8 cellular contexts compared by ENCODE assay signal in genomic region chr5:154038241-154038603, GRCh38. TPM values are rescaled to one million over a fixed set of nuclear protein-coding genes. Genes with fewer than 3 reads are reported as not detected.
DNase-seq lines count a peak whose midpoint lies in the region; ATAC-seq and TF ChIP-seq lines count a peak whose summit lies in the region.

No MANE protein-coding gene starts in this region.

- DNase-seq in CD14-positive monocyte (ENCODE audit: low spot score) (no peak), RPMI8226 (peak; percentile 61), caudate nucleus (lab: John Stamatoyannopoulos, UW) (peak in 3 of 61 donors; percentile 0 to 44 (median 7)), lower leg skin (ENCODE audit: low spot score in 2 of 2) (no peak), DMS153 (lab: John Stamatoyannopoulos, UW) (no peak)
- DNase-seq in stimulated activated effector memory CD8-positive, alpha-beta T cell treated with anti-CD3 and anti-CD28 coated beads, Interleukin-12 subunit alpha, Interleukin-12 subunit beta, amount 100 ng/mL, for 72 hours (ENCODE audit: low spot score in 2 of 2), result no peak

- WGBS in lower leg skin, 2 donors, result 1 to 2% methylated on average over 13 of the region's 13 CpGs

- H3K36me3 Mint-ChIP-seq in CD14-positive monocyte, result peaks cover 5 to 17% of the 10 kb centered on the region in 2 donors
- H3K36me3 Mint-ChIP-seq in stimulated activated effector memory CD8-positive, alpha-beta T cell treated with anti-CD3 and anti-CD28 coated beads, Interleukin-12 subunit alpha, Interleukin-12 subunit beta, amount 100 ng/mL, for 72 hours, result peaks cover 16% of the 10 kb centered on the region

- intact Hi-C loops in CD14-positive monocyte (cut with micrococcal nuclease), result no loop called here
- intact Hi-C loops in lower leg skin (cut with DNase I; ENCODE audit: low total_unique reads), result no loop called here

- no peak for TF ChIP-seq POLR2A in lower leg skin (IDR thresholded peaks at IDR 0.05)

- H3K4me3 Mint-ChIP-seq in CD14-positive monocyte, result peak overlapping the region; percentile 96 to 100
- H3K4me3 Mint-ChIP-seq in stimulated activated effector memory CD8-positive, alpha-beta T cell treated with anti-CD3 and anti-CD28 coated beads, Interleukin-12 subunit alpha, Interleukin-12 subunit beta, amount 100 ng/mL, for 72 hours, result peak overlapping the region; percentile 94

- peak overlapping the region; percentile 71 for H3K27ac ChIP-seq in caudate nucleus (ENCODE audit: low read depth, low read length)

- peak overlapping the region; percentile 90 to 98 (median 96) for H3K27ac Mint-ChIP-seq in CD14-positive monocyte
- peak overlapping the region; percentile 95 for H3K27ac Mint-ChIP-seq in stimulated activated effector memory CD8-positive, alpha-beta T cell treated with anti-CD3 and anti-CD28 coated beads, Interleukin-12 subunit alpha, Interleukin-12 subunit beta, amount 100 ng/mL, for 72 hours

- peaks cover 40% of the 10 kb centered on the region for H3K4me1 Mint-ChIP-seq in CD14-positive monocyte
- peaks cover 41% of the 10 kb centered on the region for H3K4me1 Mint-ChIP-seq in stimulated activated effector memory CD8-positive, alpha-beta T cell treated with anti-CD3 and anti-CD28 coated beads, Interleukin-12 subunit alpha, Interleukin-12 subunit beta, amount 100 ng/mL, for 72 hours

- no peaks in the 10 kb centered on the region for H3K9me3 Mint-ChIP-seq in CD14-positive monocyte
- H3K9me3 Mint-ChIP-seq in stimulated activated effector memory CD8-positive, alpha-beta T cell treated with anti-CD3 and anti-CD28 coated beads, Interleukin-12 subunit alpha, Interleukin-12 subunit beta, amount 100 ng/mL, for 72 hours, result no peaks in the 10 kb centered on the region

- H3K4me3 ChIP-seq in lower leg skin (ENCODE audit: low read depth, poor library complexity, severe bottlenecking), result peak overlapping the region; percentile 84

- TF ChIP-seq CTCF in CD14-positive monocyte (IDR thresholded peaks at IDR 0.05) (no peak), lower leg skin (IDR thresholded peaks at IDR 0.05) (no peak)

- no peaks in the 10 kb centered on the region for H3K27me3 Mint-ChIP-seq in CD14-positive monocyte (ENCODE audit: low read depth in 3 of 3)

- ATAC-seq in GM18909 (IDR thresholded peaks at IDR 0.05; ENCODE audit: poor library complexity, unreplicated experiment) (peak; percentile 57), HG03108 (IDR thresholded peaks at IDR 0.05; ENCODE audit: unreplicated experiment) (peak; percentile 38)
- peak; percentile 78 for ATAC-seq in stimulated activated effector memory CD8-positive, alpha-beta T cell treated with anti-CD3 and anti-CD28 coated beads, Interleukin-12 subunit alpha, Interleukin-12 subunit beta, amount 100 ng/mL, for 72 hours

RNA-seq across cellular contexts. Expression of gene FAM114A2, which starts 0.5 kb away (rescaled TPM):
- 10 to 100 TPM; 15.6 to 18.4 TPM for polyA plus RNA-seq in CD14-positive monocyte
- 10 to 100 TPM in 3 of 4 donors, 1 to 10 TPM in 1; 7.6 to 25.1 (median 15.6) TPM for total RNA-seq in lower leg skin

RNA-seq across cellular contexts. Expression of gene MFAP3, which starts 0.5 kb away (rescaled TPM):
- 10 to 100 TPM in 1 of 2 donors, 1 to 10 TPM in 1; 8.6 to 13.1 TPM for polyA plus RNA-seq in CD14-positive monocyte
- total RNA-seq in lower leg skin, result 10 to 100 TPM; 20.2 to 43.3 (median 27.3) TPM
